Comparison of ENCODE assay signal across 8 cellular contexts in the genomic region with DNA sequence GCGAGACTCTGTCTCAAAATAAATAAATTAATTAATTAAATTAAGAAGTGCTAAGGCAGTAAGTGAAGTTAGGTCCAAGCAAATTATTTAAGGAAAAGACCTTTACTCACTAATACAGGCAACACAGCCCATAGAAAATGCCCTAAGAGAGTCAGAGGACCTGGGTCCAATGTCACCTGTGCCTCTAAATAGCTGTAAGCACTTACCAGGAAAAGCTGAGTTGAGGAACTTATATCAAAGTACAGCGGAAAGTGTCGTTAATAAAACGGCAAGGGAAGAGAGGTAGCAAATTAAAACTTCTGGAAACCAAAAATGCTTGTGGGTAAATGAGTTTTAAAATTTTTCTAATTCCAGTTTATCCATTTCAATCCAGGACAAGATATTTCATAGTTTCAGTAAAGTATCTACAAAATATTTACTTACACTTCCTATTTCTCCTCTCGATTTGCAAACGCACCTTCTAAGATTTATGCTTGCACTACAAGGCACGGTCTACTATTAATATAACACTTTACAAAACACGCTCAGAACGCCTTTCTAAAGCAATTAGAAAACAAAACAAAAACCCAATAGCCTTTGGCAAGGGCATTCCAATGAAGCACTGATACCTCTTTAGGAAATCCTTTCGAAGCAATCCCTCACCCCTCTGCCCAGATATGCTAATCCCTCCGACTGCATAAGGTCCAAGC. TPM values are rescaled to one million over a fixed set of nuclear protein-coding genes. Genes with fewer than 3 reads are reported as not detected.
DNase-seq lines count a peak whose midpoint lies in the region; ATAC-seq lines count a peak whose summit lies in the region.

No MANE protein-coding gene starts in this region.

- H3K4me1 Mint-ChIP-seq in naive thymus-derived CD8-positive, alpha-beta T cell: peaks cover 19 to 45% (median 42%) of the 10 kb centered on the region in 4 donors

- peak overlapping the region; percentile 81 to 96 (median 92) for H3K27ac Mint-ChIP-seq in naive thymus-derived CD8-positive, alpha-beta T cell

- H3K4me3 Mint-ChIP-seq in naive thymus-derived CD8-positive, alpha-beta T cell: peak overlapping the region; percentile 85 to 97 (median 92)

- H3K9me3 Mint-ChIP-seq in naive thymus-derived CD8-positive, alpha-beta T cell: no peaks in the 10 kb centered on the region

- POLR2A ChIA-PET in naive thymus-derived CD8-positive, alpha-beta T cell (lab: Charles Lee): interaction anchor here (0.9 to 3.3 kb wide), 5 partner anchors 18 to 255 kb away, joined by 3 to 17 read pairs (median 6); a partner anchor contains a TSS

- ATAC-seq in GM19395 (IDR thresholded peaks at IDR 0.05; ENCODE audit: unreplicated experiment) (peak; percentile 1), GM21423 (IDR thresholded peaks at IDR 0.05; ENCODE audit: unreplicated experiment) (no peak), HG03432 (IDR thresholded peaks at IDR 0.05; ENCODE audit: unreplicated experiment) (no peak)
- ATAC-seq in naive thymus-derived CD8-positive, alpha-beta T cell: no peak

- peak; percentile 57 to 66 for DNase-seq in NCI-H526 (lab: John Stamatoyannopoulos, UW)
- peak; percentile 41 for DNase-seq in dermis blood vessel endothelial cell
- no peak for DNase-seq in naive thymus-derived CD8-positive, alpha-beta T cell
- DNase-seq in H4 (ENCODE audit: low spot score): no peak
- no peak for DNase-seq in AG08395 (ENCODE audit: low spot score)

- peaks cover 0 to 12% (median 4%) of the 10 kb centered on the region in 3 donors for H3K36me3 Mint-ChIP-seq in naive thymus-derived CD8-positive, alpha-beta T cell

- no peaks in the 10 kb centered on the region for H3K27me3 Mint-ChIP-seq in naive thymus-derived CD8-positive, alpha-beta T cell

RNA-seq across cellular contexts. Expression of a gene that starts 1.0 kb away (rescaled TPM):
- 22.5 and 29.5 TPM in 2 replicates for total RNA-seq in dermis blood vessel endothelial cell
- total RNA-seq in naive thymus-derived CD8-positive, alpha-beta T cell: 10 to 100 TPM; 65.3 to 65.4 TPM
- 10 to 100 TPM; 33.2 to 38.2 (median 36.6) TPM for polyA plus RNA-seq in naive thymus-derived CD8-positive, alpha-beta T cell
- 17.9 and 26.7 TPM in 2 replicates for total RNA-seq in H4 (2014; rRNA removed; shearing (Covaris generic))

RNA-seq across cellular contexts. Expression of a gene that starts 5.8 kb away (rescaled TPM):
- 18.9 and 71.8 TPM in 2 replicates for total RNA-seq in dermis blood vessel endothelial cell
- total RNA-seq in naive thymus-derived CD8-positive, alpha-beta T cell: 10 to 100 TPM in 1 of 2 experiments, 1 to 10 TPM in 1; 10.0 to 15.2 TPM
- polyA plus RNA-seq in naive thymus-derived CD8-positive, alpha-beta T cell: 1 to 10 TPM; 8.3 to 9.8 (median 8.7) TPM
- total RNA-seq in H4 (2014; rRNA removed; shearing (Covaris generic)): 27.1 and 32.0 TPM in 2 replicates

RNA-seq across cellular contexts. Expression of a gene that starts 43.5 kb away (rescaled TPM):
- 80.3 and 83.1 TPM in 2 replicates for total RNA-seq in dermis blood vessel endothelial cell
- total RNA-seq in naive thymus-derived CD8-positive, alpha-beta T cell: 1 to 10 TPM in 1 of 2 experiments, under 1 TPM in 1; 0.60 to 1.1 TPM
- under 1 TPM in 1 of 3 donors, not detected in 2; 0.23 TPM for polyA plus RNA-seq in naive thymus-derived CD8-positive, alpha-beta T cell
- total RNA-seq in H4 (2014; rRNA removed; shearing (Covaris generic)): 1.5 and 1.6 TPM in 2 replicates

Comparison
In these comparisons a context has a peak if more than half of its experiments do, and no peak if none do; other contexts are left out.
1. DNase-seq: peak in NCI-H526 (2 of 2) and dermis blood vessel endothelial cell (single experiment); none in naive thymus-derived CD8-positive, alpha-beta T cell (0 of 10), H4 (single experiment) and AG08395 (single experiment).
2. RNA of a gene that starts 43.5 kb away (total RNA-seq): 80.3 to 83.1 TPM in dermis blood vessel endothelial cell; 1.5 to 1.6 TPM in H4 and 0.60 to 1.1 TPM in naive thymus-derived CD8-positive, alpha-beta T cell; every median in the first group is over 10 times any median in the second.